ENCODE assay signal across 19 cellular contexts in the genomic region with DNA sequence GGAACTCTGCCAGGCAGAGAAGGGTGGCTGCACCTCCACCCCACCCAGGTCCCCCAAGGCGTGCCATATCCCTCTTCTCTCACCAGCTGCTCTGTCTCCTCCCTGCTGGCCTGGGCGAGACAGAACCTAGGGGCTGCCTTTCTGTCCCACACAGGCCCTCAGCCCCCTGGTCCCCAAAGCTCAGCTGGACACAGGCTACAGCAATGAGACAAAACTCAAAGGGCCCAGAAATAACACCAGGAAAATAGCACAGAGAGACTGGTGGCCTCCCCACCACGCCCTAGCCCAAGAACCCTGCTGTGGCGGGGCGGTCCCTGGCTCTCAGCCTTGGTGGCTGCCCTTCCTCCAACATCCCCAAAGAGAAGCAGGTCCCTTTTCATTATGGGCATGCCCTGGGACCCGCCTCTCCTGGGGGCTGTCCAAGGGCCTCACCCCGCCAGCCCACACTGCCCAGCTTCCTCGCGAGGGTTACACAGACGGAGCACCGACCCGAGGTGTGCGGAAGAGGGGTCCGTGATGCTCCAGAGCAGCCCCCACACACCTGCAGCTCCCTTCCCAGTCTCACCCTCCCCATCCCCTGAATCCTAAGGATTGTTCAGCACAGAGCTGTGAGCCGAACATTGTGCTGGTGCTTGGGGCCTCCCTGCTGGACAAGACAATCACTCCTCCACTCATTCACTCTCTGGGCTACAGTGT.
DNase-seq lines count a peak whose midpoint lies in the region; ATAC-seq and TF ChIP-seq lines count a peak whose summit lies in the region.
"Had no signal": no experiment of that assay in that cellular context is flagged by ENCODE, and none has a peak within 500 bp of the region (broad histone marks: within the 10 kb centered on the region; RNA-seq: fewer than 3 reads in every experiment).

No MANE protein-coding gene starts in this region.

- H3K9me3 Mint-ChIP-seq in mesothelial cell of epicardium, result peaks cover 36% of the 10 kb centered on the region
- H3K9me3 Mint-ChIP-seq in stimulated activated effector memory CD8-positive, alpha-beta T cell treated with anti-CD3 and anti-CD28 coated beads, Interleukin-12 subunit alpha, Interleukin-12 subunit beta, amount 100 ng/mL, for 72 hours, result no peaks in the 10 kb centered on the region

- peaks cover 11% of the 10 kb centered on the region for H3K27me3 Mint-ChIP-seq in mesothelial cell of epicardium (ENCODE audit: low read depth)

- H3K4me3 Mint-ChIP-seq in mesothelial cell of epicardium, result peak overlapping the region; percentile 27
- no peak overlapping the region for H3K4me3 Mint-ChIP-seq in stimulated activated effector memory CD8-positive, alpha-beta T cell treated with anti-CD3 and anti-CD28 coated beads, Interleukin-12 subunit alpha, Interleukin-12 subunit beta, amount 100 ng/mL, for 72 hours
- H3K4me3 Mint-ChIP-seq: CD14-positive monocyte, HFFc6 had no signal

- peak; percentile 40 for ATAC-seq in stimulated activated effector memory CD8-positive, alpha-beta T cell treated with anti-CD3 and anti-CD28 coated beads, Interleukin-12 subunit alpha, Interleukin-12 subunit beta, amount 100 ng/mL, for 72 hours
- ATAC-seq in GM18498 (IDR thresholded peaks at IDR 0.05; ENCODE audit: unreplicated experiment), result no peak

- no peak for TF ChIP-seq CTCF in HEK293 (tag by site-specific recombination; IDR thresholded peaks at IDR 0.05)
- no peak for TF ChIP-seq CTCF in mesothelial cell of epicardium (IDR thresholded peaks at IDR 0.05; ENCODE audit: unreplicated experiment)

- peak in 1 of 2 experiments; percentile 32 for DNase-seq in SJCRH30
- DNase-seq in mesothelial cell of epicardium (ENCODE audit: low spot score in 2 of 2, unreplicated experiment in 2 of 2), result no peak
- no peak for DNase-seq in stimulated activated effector memory CD8-positive, alpha-beta T cell treated with anti-CD3 and anti-CD28 coated beads, Interleukin-12 subunit alpha, Interleukin-12 subunit beta, amount 100 ng/mL, for 72 hours (ENCODE audit: low spot score in 2 of 2)
- no peak for DNase-seq in LoVo (ENCODE audit: low spot score)
- no peak for DNase-seq in activated gamma-delta T cell treated with Interleukin-2 at 50 U/mL for 16 hours
- DNase-seq: ACHN, AML-193, COR-L47, DMS153, GM23248, HFFc6, MG63, NCI-H1092 treated with DMSO at 0.1 percent for 48 hours, NCI-H2081 treated with DMSO at 0.1 percent for 48 hours, NCI-H510A, Right ventricle myocardium superior had no signal

- no peaks in the 10 kb centered on the region for H3K4me1 ChIP-seq in HEK293 (ENCODE audit: control insufficient read depth, insufficient read depth, low read length)
- H3K4me1 ChIP-seq in SJCRH30, result 0 out of 2 replicates have a peak, but pooled peaks cover 2% of the 10 kb centered on the region

- no peaks in the 10 kb centered on the region for H3K27me3 ChIP-seq in SJCRH30
- H3K27me3 ChIP-seq: MG63 had no signal

- no peak overlapping the region for H3K27ac Mint-ChIP-seq in mesothelial cell of epicardium
- no peak overlapping the region for H3K27ac Mint-ChIP-seq in stimulated activated effector memory CD8-positive, alpha-beta T cell treated with anti-CD3 and anti-CD28 coated beads, Interleukin-12 subunit alpha, Interleukin-12 subunit beta, amount 100 ng/mL, for 72 hours
- H3K27ac Mint-ChIP-seq: CD14-positive monocyte, HFFc6 had no signal

- H3K36me3 Mint-ChIP-seq in mesothelial cell of epicardium, result no peaks in the 10 kb centered on the region
- no peaks in the 10 kb centered on the region for H3K36me3 Mint-ChIP-seq in stimulated activated effector memory CD8-positive, alpha-beta T cell treated with anti-CD3 and anti-CD28 coated beads, Interleukin-12 subunit alpha, Interleukin-12 subunit beta, amount 100 ng/mL, for 72 hours
- H3K36me3 Mint-ChIP-seq: CD14-positive monocyte had no signal

- peaks cover 4% of the 10 kb centered on the region for H3K4me1 Mint-ChIP-seq in mesothelial cell of epicardium
- H3K4me1 Mint-ChIP-seq in stimulated activated effector memory CD8-positive, alpha-beta T cell treated with anti-CD3 and anti-CD28 coated beads, Interleukin-12 subunit alpha, Interleukin-12 subunit beta, amount 100 ng/mL, for 72 hours, result no peaks in the 10 kb centered on the region
- H3K4me1 Mint-ChIP-seq: CD14-positive monocyte had no signal

- POLR2A ChIA-PET in HEK293 (lab: Yijun Ruan, JAX), result no interaction called here

- no peaks in the 10 kb centered on the region for H3K36me3 ChIP-seq in HEK293 (ENCODE audit: control insufficient read depth in 2 of 2, insufficient read depth in 1 of 2, low read length in 2 of 2)
- no peaks in the 10 kb centered on the region for H3K36me3 ChIP-seq in SJCRH30
- H3K36me3 ChIP-seq: MG63 had no signal

- CTCF ChIA-PET in HEK293 (lab: Yijun Ruan, JAX), result no interaction called here

- H3K9me3 ChIP-seq in HEK293 (ENCODE audit: control insufficient read depth, insufficient read depth, low read depth, low read length) (no peaks in the 10 kb centered on the region), SJCRH30 (replicated peaks) (no peaks in the 10 kb centered on the region)
- H3K9me3 ChIP-seq: MG63 had no signal

- H3K4me3 ChIP-seq in HEK293 (ENCODE audit: low read depth, low read length), result no peak overlapping the region
- peak overlapping the region; percentile 9 for H3K4me3 ChIP-seq in SJCRH30
- H3K4me3 ChIP-seq: GM23248, MG63 had no signal

- H3K27ac ChIP-seq in HEK293 (ENCODE audit: extremely low read depth, low read depth, low read length) (no peak overlapping the region), SJCRH30 (no peak overlapping the region; the same call in 1 of the 2 replicates)
- H3K27ac ChIP-seq: GM23248 had no signal

TF ChIP-seq in HEK293, 187 proteins besides CTCF, POLR2A, EP300 and RAD21:
- 0 out of 2 replicates have a peak, but pooled peaks have one; percentile 29 for TF ChIP-seq ZNF341 (tag by site-specific recombination; IDR thresholded peaks at IDR 0.05; ENCODE audit: low read depth)
- TF ChIP-seq KLF1 (tag by site-specific recombination; IDR thresholded peaks at IDR 0.05), result peak; percentile 59
- no peak for TF ChIP-seq ZNF560 (tag by site-specific recombination; IDR thresholded peaks at IDR 0.05; ENCODE audit: borderline replicate concordance)
- no peak for TF ChIP-seq ZNF561 (tag by site-specific recombination; IDR thresholded peaks at IDR 0.05; ENCODE audit: borderline replicate concordance)
